ENCODE assay signal across 8 cellular contexts in genomic region chr2:205675861-205676516, GRCh38. TPM values are rescaled to one million over a fixed set of nuclear protein-coding genes. Genes with fewer than 3 reads are reported as not detected.
DNase-seq lines count a peak whose midpoint lies in the region; ATAC-seq and TF ChIP-seq lines count a peak whose summit lies in the region.

No MANE protein-coding gene starts in this region.

- H3K4me3 ChIP-seq in AG10803 (ENCODE audit: low read length) (no peak overlapping the region), testis (no peak overlapping the region)

- no peak for TF ChIP-seq POLR2A in testis (IDR thresholded peaks at IDR 0.05)

- no peak overlapping the region for H3K4me3 Mint-ChIP-seq in activated B cell treated with CpG ODN at 0.5 μM for 24 hours

- no peaks in the 10 kb centered on the region for H3K27me3 ChIP-seq in testis

- no peaks in the 10 kb centered on the region for H3K9me3 Mint-ChIP-seq in activated B cell treated with CpG ODN at 0.5 μM for 24 hours

- H3K4me1 ChIP-seq in testis, result no peaks in the 10 kb centered on the region

- H3K4me1 Mint-ChIP-seq in activated B cell treated with CpG ODN at 0.5 μM for 24 hours, result peaks cover 10% of the 10 kb centered on the region

- intact Hi-C loops in activated B cell treated with CpG ODN at 0.5 μM for 24 hours (cut with micrococcal nuclease), result loop anchor here (1.0 to 10.0 kb wide), 5 partner anchors 80 to 1651 kb away; no protein-coding TSS in a partner anchor
- intact Hi-C loops in testis (cut with DNase I; ENCODE audit: low total_unique reads), result loop anchor here (10.0 kb wide), 1 partner anchor 1351 kb away; no protein-coding TSS in a partner anchor

- POLR2A ChIA-PET in activated B cell treated with CpG ODN at 0.5 μM for 24 hours (lab: Charles Lee), result no interaction called here

- H3K27me3 Mint-ChIP-seq in activated B cell treated with CpG ODN at 0.5 μM for 24 hours, result peaks cover 27% of the 10 kb centered on the region

- WGBS in testis, 2 donors, result 36 to 49% methylated on average over 7 of the region's 7 CpGs

- H3K27ac Mint-ChIP-seq in activated B cell treated with CpG ODN at 0.5 μM for 24 hours, result no peak overlapping the region

- ATAC-seq in GM21529 (IDR thresholded peaks at IDR 0.05; ENCODE audit: unreplicated experiment) (peak; percentile 49), activated B cell treated with CpG ODN at 0.5 μM for 24 hours (ENCODE audit: low read depth) (no peak)

- no peaks in the 10 kb centered on the region for H3K36me3 Mint-ChIP-seq in activated B cell treated with CpG ODN at 0.5 μM for 24 hours (ENCODE audit: low read depth)

- TF ChIP-seq CTCF in AG10803 (conservative IDR thresholded peaks at IDR 0.05; ENCODE audit: low read length) (peak; percentile 95), activated B cell treated with CpG ODN at 0.5 μM for 24 hours (IDR thresholded peaks at IDR 0.05) (peak; percentile 48), testis (IDR thresholded peaks at IDR 0.05) (peak; percentile 62 to 80 (median 65))

- H3K27ac ChIP-seq in testis, result no peak overlapping the region

- DNase-seq in AG10803 (ENCODE audit: low read depth) (peak; percentile 80), NCI-H2196 (lab: John Stamatoyannopoulos, UW; ENCODE audit: unreplicated experiment) (peak; percentile 8), activated B cell treated with CpG ODN at 0.5 μM for 24 hours (no peak), iPS-NIHi11 (ENCODE audit: low spot score) (peak; percentile 47), testis (no peak)
- DNase-seq in activated naive CD4-positive, alpha-beta T cell treated with Interleukin-2 at 50 U/mL for 16 hours, result no peak
- no peak for DNase-seq in activated CD4-positive, CD25-positive, alpha-beta regulatory T cell treated with anti-CD3 and anti-CD28 coated beads, Interleukin-2, amount 50 U/mL, for 72 hours

- CTCF ChIA-PET in activated B cell treated with CpG ODN at 0.5 μM for 24 hours (lab: Charles Lee), result interaction anchor here (0.6 to 2.0 kb wide), 33 partner anchors 9 to 1531 kb away, joined by 3 to 12 read pairs (median 4); no protein-coding TSS in a partner anchor

- no peaks in the 10 kb centered on the region for H3K36me3 ChIP-seq in testis (ENCODE audit: low read depth, missing control alignments)

- H3K9me3 ChIP-seq in testis, result no peaks in the 10 kb centered on the region

RNA-seq across cellular contexts. Expression of gene NRP2, which starts 6.3 kb away (rescaled TPM):
- total RNA-seq in activated B cell treated with CpG ODN at 0.5 μM for 24 hours (8.1 and 10.2 TPM in 2 replicates), testis (1 to 10 TPM; 6.3 TPM)
- 10.6 TPM for polyA plus RNA-seq in testis (ENCODE audit: insufficient read depth, low read depth, low replicate concordance)

Comparison
In these comparisons a context has a peak if more than half of its experiments do, and no peak if none do; other contexts are left out.
1. DNase-seq: peak in AG10803 (single experiment), NCI-H2196 (single experiment) and iPS-NIHi11 (single experiment); none in activated B cell treated with CpG ODN at 0.5 μM for 24 hours (single experiment), testis (single experiment), activated naive CD4-positive, alpha-beta T cell treated with Interleukin-2 at 50 U/mL for 16 hours (single experiment) and activated CD4-positive, CD25-positive, alpha-beta regulatory T cell treated with anti-CD3 and anti-CD28 coated beads, Interleukin-2, amount 50 U/mL, for 72 hours (single experiment).
2. Peak in every context shown above with its lines, with median percentiles within 50 percentile points of each other: CTCF ChIP-seq.